9 cellular contexts compared by ENCODE assay signal in genomic region chr2:102063360-102063947, GRCh38.
A peak's percentile ranks its signal among the peaks of the same experiment; 100 is the strongest.
DNase-seq lines count a peak whose midpoint lies in the region; TF ChIP-seq lines count a peak whose summit lies in the region.
"Had no signal": no experiment of that assay in that cellular context is flagged by ENCODE, and none has a peak within 500 bp of the region (broad histone marks: within the 10 kb centered on the region; RNA-seq: fewer than 3 reads in every experiment).

No MANE protein-coding gene starts in this region.

- H3K9me3 Mint-ChIP-seq in Calu3 (ENCODE audit: low read depth, unreplicated experiment), result no peaks in the 10 kb centered on the region

- peak overlapping the region; percentile 36 for H3K27ac Mint-ChIP-seq in Calu3 (ENCODE audit: unreplicated experiment)

- intact Hi-C loops in Calu3 (cut with micrococcal nuclease; ENCODE audit: unreplicated experiment), result no loop called here
- intact Hi-C loops in OCI-LY7 (cut with micrococcal nuclease; ENCODE audit: unreplicated experiment), result no loop called here

- peak overlapping the region; percentile 74 for H2BK5ac ChIP-seq in trophoblast cell (ENCODE audit: low read depth, low read length, poor library complexity)

- peaks cover 6% of the 10 kb centered on the region for H3K36me3 Mint-ChIP-seq in Calu3 (ENCODE audit: insufficient read depth, unreplicated experiment)

- no peaks in the 10 kb centered on the region for H3K79me2 ChIP-seq in trophoblast cell (ENCODE audit: control insufficient read depth, insufficient read depth, low read length, poor library complexity)
- H3K79me2 ChIP-seq in OCI-LY7 (ENCODE audit: insufficient read depth, low read depth, low read length), result no peaks in the 10 kb centered on the region

- peaks cover 38% of the 10 kb centered on the region in 2 experiments for H3K4me1 ChIP-seq in trophoblast cell (ENCODE audit: control insufficient read depth in 1 of 2, insufficient read depth in 2 of 2, low read length in 2 of 2)
- no peaks in the 10 kb centered on the region for H3K4me1 ChIP-seq in OCI-LY7 (ENCODE audit: insufficient read depth, low read length, poor library complexity, severe bottlenecking)

- peak overlapping the region; percentile 82 for H2BK120ac ChIP-seq in trophoblast cell (ENCODE audit: insufficient read depth, low read length, poor library complexity)

- POLR2A ChIA-PET in OCI-LY7 (lab: Charles Lee), result no interaction called here

- peak overlapping the region; percentile 13 for H3K4ac ChIP-seq in trophoblast cell (ENCODE audit: low read depth, low read length)

- peak overlapping the region; percentile 6 for H3K18ac ChIP-seq in trophoblast cell (ENCODE audit: low read length)

- no peaks in the 10 kb centered on the region for H3K27me3 Mint-ChIP-seq in Calu3 (ENCODE audit: unreplicated experiment)

- no peak overlapping the region for H2AK5ac ChIP-seq in trophoblast cell (ENCODE audit: low read length)

- peaks cover 36% of the 10 kb centered on the region for H3K79me1 ChIP-seq in trophoblast cell (ENCODE audit: low read length)

- CTCF ChIA-PET in Calu3 (lab: Charles Lee) (interaction anchor here (0.9 kb wide), 1 partner anchor 30 kb away, joined by 3 read pairs; no protein-coding TSS in a partner anchor), OCI-LY7 (lab: Charles Lee; ENCODE audit: unreplicated experiment) (no interaction called here)

- no peak overlapping the region for H3K4me3 Mint-ChIP-seq in Calu3 (ENCODE audit: low read depth, unreplicated experiment)
- H3K4me3 Mint-ChIP-seq: T-helper 1 cell treated with Interleukin-12 subunit alpha and Interleukin-12 subunit beta and Interleukin-4 antibody, amounts not matched to agents 30 μg/mL and 1 μg/mL, for 36 hours had no signal

- H4K8ac ChIP-seq in trophoblast cell (ENCODE audit: low read depth, low read length), result peak overlapping the region; percentile 61

- H3K9me3 ChIP-seq in trophoblast cell (ENCODE audit: insufficient read depth, low read depth, low read length) (peaks cover 4% of the 10 kb centered on the region), OCI-LY7 (ENCODE audit: low read length) (no peaks in the 10 kb centered on the region)

- no peaks in the 10 kb centered on the region for H4K20me1 ChIP-seq in OCI-LY7 (ENCODE audit: insufficient read depth, low read length)

- H3K4me1 Mint-ChIP-seq in Calu3 (ENCODE audit: low read depth, unreplicated experiment), result peaks cover 35% of the 10 kb centered on the region

- DNase-seq in Calu3 (no peak), SKM-1 (lab: John Stamatoyannopoulos, UW; ENCODE audit: unreplicated experiment) (peak; percentile 85), fibroblast of peridontal ligament (ENCODE audit: extremely low read depth) (peak; percentile 66), trophoblast cell (peak; percentile 92 to 97), OCI-LY7 (ENCODE audit: low spot score) (no peak), COLO829 (ENCODE audit: low spot score) (no peak), superior temporal gyrus (ENCODE audit: extremely low spot score) (no peak), pons (ENCODE audit: low spot score) (no peak)

- H3K4me2 ChIP-seq in trophoblast cell (ENCODE audit: low read length), result peak overlapping the region; percentile 22
- H3K4me2 ChIP-seq in OCI-LY7 (ENCODE audit: low read length), result no peak overlapping the region

- H3K27ac ChIP-seq in trophoblast cell (ENCODE audit: low read depth, low read length), result peak overlapping the region; percentile 80
- no peak overlapping the region for H3K27ac ChIP-seq in OCI-LY7 (ENCODE audit: low read depth, low read length, poor library complexity, severe bottlenecking)

- H2BK12ac ChIP-seq in trophoblast cell (ENCODE audit: low read length), result peak overlapping the region; percentile 72

- peak overlapping the region; percentile 46 for H4K91ac ChIP-seq in trophoblast cell (ENCODE audit: low read depth, low read length)

- H3K27me3 ChIP-seq in trophoblast cell (ENCODE audit: insufficient read depth, low read length), result no peaks in the 10 kb centered on the region

- no peaks in the 10 kb centered on the region for H3K9me2 ChIP-seq in OCI-LY7 (ENCODE audit: insufficient read depth, low read length)

- no peak overlapping the region for H3K23ac ChIP-seq in trophoblast cell (ENCODE audit: low read length)

- TF ChIP-seq CTCF in Calu3 (IDR thresholded peaks at IDR 0.05; ENCODE audit: unreplicated experiment) (no peak), OCI-LY7 (conservative IDR thresholded peaks at IDR 0.05; ENCODE audit: low read length) (no peak)

- no peak overlapping the region for H4K12ac ChIP-seq in trophoblast cell (ENCODE audit: low read depth, low read length)

- no TSS peak for BruUV-seq in Calu3 (replicated peaks; lab: Mats Ljungman, UMichigan)
- no TSS peak for BruUV-seq in OCI-LY7 (replicated peaks; lab: Mats Ljungman, UMichigan)

- no peak overlapping the region for H3K9ac ChIP-seq in trophoblast cell (ENCODE audit: low read length)

- no peak overlapping the region for H3K4me3 ChIP-seq in trophoblast cell (ENCODE audit: low read depth, low read length)
- H3K4me3 ChIP-seq in OCI-LY7 (ENCODE audit: low read depth, low read length, poor library complexity, severe bottlenecking), result no peak overlapping the region

- no CpG with 5 or more reads among the region's 7 CpGs for WGBS in trophoblast cell (ENCODE audit: extremely low coverage, insufficient coverage, insufficient read length)

- H3K36me3 ChIP-seq in trophoblast cell (ENCODE audit: control insufficient read depth in 1 of 2, insufficient read depth in 2 of 2, low read length in 2 of 2) (no peaks in the 10 kb centered on the region), OCI-LY7 (ENCODE audit: insufficient read depth, low read length) (no peaks in the 10 kb centered on the region)

- H2AFZ ChIP-seq in trophoblast cell (ENCODE audit: insufficient read depth, low read length, poor library complexity) (peak overlapping the region; percentile 30), OCI-LY7 (ENCODE audit: low read length) (no peak overlapping the region)

- peak overlapping the region; percentile 24 for H3K14ac ChIP-seq in trophoblast cell (ENCODE audit: low read length)

Comparison
In these comparisons a context has a peak if more than half of its experiments do, and no peak if none do; other contexts are left out.
1. DNase-seq: peak in SKM-1 (single experiment), fibroblast of peridontal ligament (single experiment) and trophoblast cell (2 of 2); none in Calu3 (single experiment), OCI-LY7 (single experiment), COLO829 (single experiment), superior temporal gyrus (single experiment) and pons (single experiment).